28 cellular contexts compared by ENCODE assay signal in genomic region chr19:13959141-13959961, GRCh38. TPM values are rescaled to one million over a fixed set of nuclear protein-coding genes. Genes with fewer than 3 reads are reported as not detected.
DNase-seq lines count a peak whose midpoint lies in the region; ATAC-seq, FAIRE-seq and TF ChIP-seq lines count a peak whose summit lies in the region.
"Had no signal": no experiment of that assay in that cellular context is flagged by ENCODE, and none has a peak within 500 bp of the region (broad histone marks: within the 10 kb centered on the region; RNA-seq: fewer than 3 reads in every experiment).

No MANE protein-coding gene starts in this region.

- TF ChIP-seq CTCF in HepG2 (CRISPR knock-in tag; IDR thresholded peaks at IDR 0.05): no peak
- TF ChIP-seq CTCF in right lobe of liver (IDR thresholded peaks at IDR 0.05): no peak
- no peak for TF ChIP-seq CTCF in RWPE1 (conservative IDR thresholded peaks at IDR 0.05; ENCODE audit: low read depth)
- no peak for TF ChIP-seq CTCF in hepatocyte (IDR thresholded peaks at IDR 0.05; ENCODE audit: poor library complexity)
- TF ChIP-seq CTCF in CD4-positive, alpha-beta T cell (IDR thresholded peaks at IDR 0.05): no peak

- no peak for FAIRE-seq in HepG2 (lab: Jason Lieb, UNC)
- FAIRE-seq: A549, G401.6, H54, RCC 7860 had no signal

- H3K9me3 Mint-ChIP-seq in stimulated activated effector memory CD8-positive, alpha-beta T cell treated with anti-CD3 and anti-CD28 coated beads, Interleukin-12 subunit alpha, Interleukin-12 subunit beta, amount 100 ng/mL, for 72 hours: no peaks in the 10 kb centered on the region
- H3K9me3 Mint-ChIP-seq in CD4-positive, alpha-beta T cell: no peaks in the 10 kb centered on the region
- H3K9me3 Mint-ChIP-seq: CD4-positive, alpha-beta memory T cell; HFFc6; IgD-negative memory B cell; T-cell had no signal

- POLR2A ChIA-PET in HepG2 (lab: Yijun Ruan, JAX) (no interaction called here), RWPE1 (lab: Yijun Ruan, JAX; ENCODE audit: low non-redundant PET) (no interaction called here)
- POLR2A ChIA-PET in CD4-positive, alpha-beta T cell (lab: Charles Lee): interaction anchor here (0.6 kb wide), 1 partner anchor 1685 kb away, joined by 4 read pairs; no protein-coding TSS in a partner anchor

- H3K4me2 ChIP-seq in HepG2 (ENCODE audit: low read depth, low read length) (no peak overlapping the region), hepatocyte (no peak overlapping the region)
- H3K4me2 ChIP-seq: A549; BLaER1 treated with 17β-estradiol and CSF1 and Interleukin-3, amounts not matched to agents 10 nM and 100 nM had no signal

- no peaks in the 10 kb centered on the region for H3K4me1 ChIP-seq in HepG2 (ENCODE audit: insufficient read depth, low read length)
- no peaks in the 10 kb centered on the region for H3K4me1 ChIP-seq in right lobe of liver
- no peaks in the 10 kb centered on the region for H3K4me1 ChIP-seq in hepatocyte (ENCODE audit: insufficient read depth)
- H3K4me1 ChIP-seq: A549 had no signal

- peak overlapping the region; percentile 32 for H3K27ac Mint-ChIP-seq in stimulated activated effector memory CD8-positive, alpha-beta T cell treated with anti-CD3 and anti-CD28 coated beads, Interleukin-12 subunit alpha, Interleukin-12 subunit beta, amount 100 ng/mL, for 72 hours
- no peak overlapping the region for H3K27ac Mint-ChIP-seq in CD4-positive, alpha-beta T cell
- H3K27ac Mint-ChIP-seq: HFFc6, T-cell had no signal

- peaks cover 3% of the 10 kb centered on the region for H3K4me1 Mint-ChIP-seq in stimulated activated effector memory CD8-positive, alpha-beta T cell treated with anti-CD3 and anti-CD28 coated beads, Interleukin-12 subunit alpha, Interleukin-12 subunit beta, amount 100 ng/mL, for 72 hours
- H3K4me1 Mint-ChIP-seq in CD4-positive, alpha-beta T cell (ENCODE audit: low read depth): peaks cover 8% of the 10 kb centered on the region

- H4K20me1 ChIP-seq in HepG2 (ENCODE audit: insufficient read depth, low read length) (no peaks in the 10 kb centered on the region), hepatocyte (ENCODE audit: insufficient read depth, poor library complexity, severe bottlenecking) (no peaks in the 10 kb centered on the region)

- H3K9ac ChIP-seq in HepG2 (ENCODE audit: insufficient read depth, low read depth, low read length): no peak overlapping the region
- H3K9ac ChIP-seq: BLaER1 treated with 17β-estradiol and CSF1 and Interleukin-3, amounts not matched to agents 10 nM and 100 nM had no signal

- peaks cover 19 to 53% of the 10 kb centered on the region in 2 experiments; a peak in 4 of 5 replicates for H3K36me3 ChIP-seq in HepG2 (replicated peaks in 1 of 2; ENCODE audit: control insufficient read depth in 1 of 2, insufficient read depth in 2 of 2, low read length in 2 of 2)
- peaks cover 0 to 38% (median 11%) of the 10 kb centered on the region in 4 donors for H3K36me3 ChIP-seq in right lobe of liver
- H3K36me3 ChIP-seq in hepatocyte (replicated peaks; ENCODE audit: insufficient read depth, low read depth): no peaks in the 10 kb centered on the region

- H3K36me3 Mint-ChIP-seq in stimulated activated effector memory CD8-positive, alpha-beta T cell treated with anti-CD3 and anti-CD28 coated beads, Interleukin-12 subunit alpha, Interleukin-12 subunit beta, amount 100 ng/mL, for 72 hours: peaks cover 73% of the 10 kb centered on the region
- H3K36me3 Mint-ChIP-seq in CD4-positive, alpha-beta T cell (ENCODE audit: low read depth): peaks cover 52% of the 10 kb centered on the region
- H3K36me3 Mint-ChIP-seq: IgD-negative memory B cell had no signal

- ATAC-seq in HepG2 (no peak), right lobe of liver (no peak)
- ATAC-seq in stimulated activated effector memory CD8-positive, alpha-beta T cell treated with anti-CD3 and anti-CD28 coated beads, Interleukin-12 subunit alpha, Interleukin-12 subunit beta, amount 100 ng/mL, for 72 hours: no peak
- no peak for ATAC-seq in CD4-positive, alpha-beta T cell (ENCODE audit: poor library complexity)

- 98% methylated on average over 18 of the region's 41 CpGs for WGBS in HepG2 (ENCODE audit: low lambda C conversion rate)
- 70% methylated on average over 4 of the region's 41 CpGs for WGBS in right lobe of liver (ENCODE audit: insufficient coverage, low coverage, low lambda C conversion rate, missing lambda C conversion rate)
- WGBS in hepatocyte (ENCODE audit: low lambda C conversion rate, missing lambda C conversion rate): 95% methylated on average over 34 of the region's 41 CpGs

- no peak for TF ChIP-seq EP300 in HepG2 (IDR thresholded peaks at IDR 0.05; ENCODE audit: low read depth in 2 of 2, low read length in 2 of 2)
- no peak for TF ChIP-seq EP300 in HepG2 (CRISPR knock-in tag; IDR thresholded peaks at IDR 0.05; ENCODE audit: borderline replicate concordance)

- no peaks in the 10 kb centered on the region for H3K27me3 Mint-ChIP-seq in CD4-positive, alpha-beta T cell
- H3K27me3 Mint-ChIP-seq: CD4-positive, alpha-beta memory T cell; IgD-negative memory B cell; T-cell had no signal

- BruUV-seq in HepG2 (replicated peaks; lab: Mats Ljungman, UMichigan): no TSS peak

- H3K27me3 ChIP-seq in HepG2 (ENCODE audit: control insufficient read depth in 1 of 2, insufficient read depth in 2 of 2, low read length in 2 of 2): no peaks in the 10 kb centered on the region
- no peaks in the 10 kb centered on the region for H3K27me3 ChIP-seq in right lobe of liver
- no peaks in the 10 kb centered on the region for H3K27me3 ChIP-seq in hepatocyte
- no peaks in the 10 kb centered on the region for H3K27me3 ChIP-seq in CD4-positive, alpha-beta T cell (ENCODE audit: control insufficient read depth, insufficient read depth, low read length)
- H3K27me3 ChIP-seq: BLaER1 treated with 17β-estradiol and CSF1 and Interleukin-3, amounts not matched to agents 10 nM and 100 nM had no signal

- intact Hi-C loops in HepG2 (cut with micrococcal nuclease; ENCODE audit: unreplicated experiment) (no loop called here), right lobe of liver (cut with DNase I) (no loop called here)
- intact Hi-C loops in CD4-positive, alpha-beta T cell (cut with DNase I, micrococcal nuclease): no loop called here

- CTCF ChIA-PET in HepG2 (lab: Yijun Ruan, JAX; ENCODE audit: low intra/inter-chr PET ratio, low total read pairs) (no interaction called here), RWPE1 (lab: Yijun Ruan, JAX) (interaction anchor here (0.6 kb wide), 2 partner anchors 80 to 81 kb away, joined by 4 to 5 read pairs; no protein-coding TSS in a partner anchor)
- CTCF ChIA-PET in CD4-positive, alpha-beta T cell (lab: Charles Lee): interaction anchor here (0.7 to 1.6 kb wide), 6 partner anchors 44 to 94 kb away, joined by 3 to 9 read pairs (median 3); partner anchors contain the start of genes IL27RA and RFX1

- TF ChIP-seq RAD21 in HepG2 (CRISPR knock-in tag; IDR thresholded peaks at IDR 0.05): no peak

- in situ Hi-C loops in HepG2 (cut with HindIII; ENCODE audit: extremely low pct_ligation_motif_present, low pct_unique_long_range_greater_than_20kb): no loop called here

- H2AFZ ChIP-seq in HepG2 (ENCODE audit: low read length) (no peak overlapping the region), hepatocyte (no peak overlapping the region)

- H3K27ac ChIP-seq in HepG2 (ENCODE audit: extremely low read length, insufficient read depth, low read length) (no peak overlapping the region), right lobe of liver (no peak overlapping the region), RWPE1 (peak overlapping the region; percentile 33; the same call in 1 of the 2 replicates), hepatocyte (no peak overlapping the region)
- no peak overlapping the region for H3K27ac ChIP-seq in CD4-positive, alpha-beta T cell (ENCODE audit: low read depth, low read length)
- H3K27ac ChIP-seq: A549; BLaER1 treated with 17β-estradiol and CSF1 and Interleukin-3, amounts not matched to agents 10 nM and 100 nM had no signal

- DNase-seq in HepG2 (ENCODE audit: low spot score) (no peak), right lobe of liver (no peak), RWPE1 (ENCODE audit: low spot score) (no peak), hepatocyte (ENCODE audit: low spot score) (peak; percentile 3), SIG-M5 treated with dmso at 0.1 percent for 504 hours (lab: John Stamatoyannopoulos, UW; ENCODE audit: unreplicated experiment) (no peak)
- DNase-seq in stimulated activated effector memory CD8-positive, alpha-beta T cell treated with anti-CD3 and anti-CD28 coated beads, Interleukin-12 subunit alpha, Interleukin-12 subunit beta, amount 100 ng/mL, for 72 hours (ENCODE audit: low spot score in 2 of 2): no peak
- DNase-seq in CD4-positive, alpha-beta T cell: no peak
- no peak for DNase-seq in stimulated activated CD4-positive, alpha-beta T cell treated with anti-CD3 and anti-CD28 coated beads, Interleukin-2, amount 100 ng/mL, for 48 hours
- DNase-seq: AML-193; CD4-positive, alpha-beta memory T cell; COR-L47; HFFc6; NCI-H1092; NCI-H1417 treated with DMSO at 0.1 percent for 48 hours; NCI-H1694 treated with DMSO at 0.1 percent for 48 hours; NCI-H2081; NCI-H2227 treated with DMSO at 0.1 percent for 48 hours; NCI-H69; Right ventricle myocardium superior had no signal

- H3K9me2 ChIP-seq in hepatocyte (replicated peaks; ENCODE audit: insufficient read depth): no peaks in the 10 kb centered on the region

- H3K79me2 ChIP-seq in HepG2 (ENCODE audit: insufficient read depth, low read length) (no peaks in the 10 kb centered on the region), hepatocyte (peaks cover 6% of the 10 kb centered on the region)

- no peaks in the 10 kb centered on the region for H3K9me3 ChIP-seq in HepG2 (ENCODE audit: low read length)
- no peaks in the 10 kb centered on the region for H3K9me3 ChIP-seq in right lobe of liver
- H3K9me3 ChIP-seq in hepatocyte (ENCODE audit: low read depth): no peaks in the 10 kb centered on the region
- no peaks in the 10 kb centered on the region for H3K9me3 ChIP-seq in CD4-positive, alpha-beta T cell (ENCODE audit: control insufficient read depth, low read length)
- H3K9me3 ChIP-seq: A549; BLaER1 treated with 17β-estradiol and CSF1 and Interleukin-3, amounts not matched to agents 10 nM and 100 nM had no signal

- no peak overlapping the region for H3K4me3 Mint-ChIP-seq in stimulated activated effector memory CD8-positive, alpha-beta T cell treated with anti-CD3 and anti-CD28 coated beads, Interleukin-12 subunit alpha, Interleukin-12 subunit beta, amount 100 ng/mL, for 72 hours
- no peak overlapping the region for H3K4me3 Mint-ChIP-seq in CD4-positive, alpha-beta T cell
- H3K4me3 Mint-ChIP-seq: CD4-positive, alpha-beta memory T cell; HFFc6; T-cell had no signal

- no peak overlapping the region for H3K4me3 ChIP-seq in HepG2 (replicated peaks in 1 of 3; ENCODE audit: insufficient read depth in 1 of 3, low read depth in 2 of 3, low read length in 3 of 3)
- H3K4me3 ChIP-seq in right lobe of liver: no peak overlapping the region
- H3K4me3 ChIP-seq in hepatocyte: no peak overlapping the region
- H3K4me3 ChIP-seq: A549; BLaER1 treated with 17β-estradiol and CSF1 and Interleukin-3, amounts not matched to agents 10 nM and 100 nM had no signal

- TF ChIP-seq POLR2A in HepG2 (IDR thresholded peaks at IDR 0.05; ENCODE audit: insufficient read depth in 1 of 2, low read depth in 2 of 2, low read length in 2 of 2): no peak
- TF ChIP-seq POLR2A in right lobe of liver (IDR thresholded peaks at IDR 0.05): no peak

RNA-seq across cellular contexts. Expression of gene DCAF15, which starts 7.0 kb away (rescaled TPM):
- total RNA-seq in HepG2 (2016; rRNA removed; fragmentation: Illumina TruSeq; extraction: Trizol) (8.5 and 14.0 TPM in 2 replicates), right lobe of liver (1 to 10 TPM; 5.6 to 8.7 (median 7.7) TPM), hepatocyte (9.3 and 13.4 TPM in 2 replicates)
- total RNA-seq in HepG2 (2016; cell fraction: cytosol; rRNA removed; fragmentation: Illumina TruSeq; extraction: Trizol; ENCODE audit: low read depth): 11.3 and 12.1 TPM in 2 replicates
- 7.3 and 14.2 TPM in 2 replicates for total RNA-seq in HepG2 (2016; cell fraction: insoluble cytoplasmic fraction; rRNA removed; fragmentation: Illumina TruSeq; extraction: Trizol)
- total RNA-seq in HepG2 (2016; cell fraction: membrane; rRNA removed; fragmentation: Illumina TruSeq; extraction: Trizol): 13.3 and 15.4 TPM in 2 replicates
- total RNA-seq in HepG2 (2016; cell fraction: nucleus; rRNA removed; fragmentation: Illumina TruSeq; extraction: Trizol): 12.9 and 17.6 TPM in 2 replicates
- polyA plus RNA-seq in HepG2 (2011; rRNA removed) (13.5 and 13.6 TPM in 2 replicates), hepatocyte (16.4 and 19.0 TPM in 2 replicates)
- polyA plus RNA-seq in HepG2 (2011; cell fraction: cytosol; rRNA removed): 5.9 and 10.2 TPM in 2 replicates
- 69.0 and 111 TPM in 2 replicates for polyA plus RNA-seq in HepG2 (2011; cell fraction: nucleus; rRNA removed)
- polyA plus RNA-seq in HepG2 (2012): 9.5 and 10.5 TPM in 2 replicates
- polyA plus RNA-seq in HepG2 (2016; cell fraction: cytosol; fragmentation: Illumina TruSeq; extraction: Trizol; ENCODE audit: low read depth): 8.3 and 9.9 TPM in 2 replicates
- polyA plus RNA-seq in HepG2 (2016; cell fraction: insoluble cytoplasmic fraction; fragmentation: Illumina TruSeq; extraction: Trizol; ENCODE audit: low read depth): 15.3 and 20.8 TPM in 2 replicates
- polyA plus RNA-seq in HepG2 (2016; cell fraction: membrane; fragmentation: Illumina TruSeq; extraction: Trizol; ENCODE audit: low read depth): 8.6 TPM in 2 replicates
- polyA plus RNA-seq in HepG2 (2016; cell fraction: nucleus; fragmentation: Illumina TruSeq; extraction: Trizol; ENCODE audit: insufficient read depth, low read depth): 52.7 and 54.2 TPM in 2 replicates
- 18.8 and 26.1 TPM in 2 replicates for polyA minus RNA-seq in HepG2 (2011; rRNA and poly(A)+ RNA removed; ENCODE audit: low replicate concordance)
- 6.5 and 8.8 TPM in 2 replicates for polyA minus RNA-seq in HepG2 (2011; cell fraction: cytosol; rRNA and poly(A)+ RNA removed)
- polyA minus RNA-seq in HepG2 (2011; cell fraction: nucleus; rRNA and poly(A)+ RNA removed): 12.1 and 15.6 TPM in 2 replicates
- total RNA-seq in CD4-positive, alpha-beta T cell: 10 to 100 TPM; 84.9 to 85.0 TPM

RNA-seq across cellular contexts. Expression of gene PODNL1, which starts 21.1 kb away (rescaled TPM):
- not detected in 2 replicates for total RNA-seq in HepG2 (2016; rRNA removed; fragmentation: Illumina TruSeq; extraction: Trizol)
- not detected in 2 replicates for total RNA-seq in HepG2 (2016; cell fraction: cytosol; rRNA removed; fragmentation: Illumina TruSeq; extraction: Trizol; ENCODE audit: low read depth)
- not detected in 2 replicates for total RNA-seq in HepG2 (2016; cell fraction: insoluble cytoplasmic fraction; rRNA removed; fragmentation: Illumina TruSeq; extraction: Trizol)
- 0.17 TPM in 1 of 2 replicates, not detected in the other for total RNA-seq in HepG2 (2016; cell fraction: membrane; rRNA removed; fragmentation: Illumina TruSeq; extraction: Trizol)
- not detected in 2 replicates for total RNA-seq in HepG2 (2016; cell fraction: nucleus; rRNA removed; fragmentation: Illumina TruSeq; extraction: Trizol)
- 0.18 TPM in 1 of 2 replicates, not detected in the other for polyA plus RNA-seq in HepG2 (2011; rRNA removed)
- 0.15 TPM in 1 of 2 replicates, not detected in the other for polyA plus RNA-seq in HepG2 (2011; cell fraction: cytosol; rRNA removed)
- polyA plus RNA-seq in HepG2 (2011; cell fraction: nucleus; rRNA removed): 0.26 TPM in 2 replicates
- polyA plus RNA-seq in HepG2 (2012): 0.19 and 0.24 TPM in 2 replicates
- not detected in 2 replicates for polyA plus RNA-seq in HepG2 (2016; cell fraction: cytosol; fragmentation: Illumina TruSeq; extraction: Trizol; ENCODE audit: low read depth)
- not detected in 2 replicates for polyA plus RNA-seq in HepG2 (2016; cell fraction: insoluble cytoplasmic fraction; fragmentation: Illumina TruSeq; extraction: Trizol; ENCODE audit: low read depth)
- polyA plus RNA-seq in HepG2 (2016; cell fraction: membrane; fragmentation: Illumina TruSeq; extraction: Trizol; ENCODE audit: low read depth): not detected in 2 replicates
- polyA plus RNA-seq in HepG2 (2016; cell fraction: nucleus; fragmentation: Illumina TruSeq; extraction: Trizol; ENCODE audit: insufficient read depth, low read depth): not detected in 2 replicates
- polyA minus RNA-seq in HepG2 (2011; rRNA and poly(A)+ RNA removed; ENCODE audit: low replicate concordance): 0.54 TPM in 1 of 2 replicates, not detected in the other
- not detected in 2 replicates for polyA minus RNA-seq in HepG2 (2011; cell fraction: cytosol; rRNA and poly(A)+ RNA removed)
- not detected in 2 replicates for polyA minus RNA-seq in HepG2 (2011; cell fraction: nucleus; rRNA and poly(A)+ RNA removed)
- total RNA-seq in right lobe of liver: under 1 TPM in 2 of 6 experiments, not detected in 4; 0.19 to 0.33 TPM
- 0.17 TPM in 1 of 2 replicates, not detected in the other for total RNA-seq in hepatocyte
- 2.4 and 3.3 TPM in 2 replicates for polyA plus RNA-seq in hepatocyte
- not detected for total RNA-seq in CD4-positive, alpha-beta T cell
- total RNA-seq: CD4-positive, alpha-beta memory T cell; NCI-H460; SK-MEL-5 had no signal
- polyA plus RNA-seq: CD4-positive, alpha-beta memory T cell; IgD-negative memory B cell had no signal

RNA-seq across cellular contexts. Expression of gene RFX1, which starts 46.8 kb away (rescaled TPM):
- total RNA-seq in HepG2 (2016; rRNA removed; fragmentation: Illumina TruSeq; extraction: Trizol) (1.3 and 1.4 TPM in 2 replicates), right lobe of liver (1 to 10 TPM; 2.5 to 9.3 (median 5.7) TPM), hepatocyte (2.2 and 4.2 TPM in 2 replicates)
- total RNA-seq in HepG2 (2016; cell fraction: cytosol; rRNA removed; fragmentation: Illumina TruSeq; extraction: Trizol; ENCODE audit: low read depth): 0.62 and 1.0 TPM in 2 replicates
- total RNA-seq in HepG2 (2016; cell fraction: insoluble cytoplasmic fraction; rRNA removed; fragmentation: Illumina TruSeq; extraction: Trizol): 1.2 and 1.9 TPM in 2 replicates
- 1.2 and 1.6 TPM in 2 replicates for total RNA-seq in HepG2 (2016; cell fraction: membrane; rRNA removed; fragmentation: Illumina TruSeq; extraction: Trizol)
- total RNA-seq in HepG2 (2016; cell fraction: nucleus; rRNA removed; fragmentation: Illumina TruSeq; extraction: Trizol): 2.1 and 2.3 TPM in 2 replicates
- polyA plus RNA-seq in HepG2 (2011; rRNA removed) (0.56 and 1.1 TPM in 2 replicates), hepatocyte (2.4 and 4.1 TPM in 2 replicates)
- 0.14 and 0.17 TPM in 2 replicates for polyA plus RNA-seq in HepG2 (2011; cell fraction: cytosol; rRNA removed)
- polyA plus RNA-seq in HepG2 (2011; cell fraction: nucleus; rRNA removed): 5.8 and 9.2 TPM in 2 replicates
- 2.1 and 3.0 TPM in 2 replicates for polyA plus RNA-seq in HepG2 (2012)
- 0.23 and 0.45 TPM in 2 replicates for polyA plus RNA-seq in HepG2 (2016; cell fraction: cytosol; fragmentation: Illumina TruSeq; extraction: Trizol; ENCODE audit: low read depth)
- 1.9 and 3.5 TPM in 2 replicates for polyA plus RNA-seq in HepG2 (2016; cell fraction: insoluble cytoplasmic fraction; fragmentation: Illumina TruSeq; extraction: Trizol; ENCODE audit: low read depth)
- polyA plus RNA-seq in HepG2 (2016; cell fraction: membrane; fragmentation: Illumina TruSeq; extraction: Trizol; ENCODE audit: low read depth): 0.90 and 1.1 TPM in 2 replicates
- 8.9 and 9.5 TPM in 2 replicates for polyA plus RNA-seq in HepG2 (2016; cell fraction: nucleus; fragmentation: Illumina TruSeq; extraction: Trizol; ENCODE audit: insufficient read depth, low read depth)
- polyA minus RNA-seq in HepG2 (2011; rRNA and poly(A)+ RNA removed; ENCODE audit: low replicate concordance): 1.2 and 1.4 TPM in 2 replicates
- polyA minus RNA-seq in HepG2 (2011; cell fraction: cytosol; rRNA and poly(A)+ RNA removed): 1.5 and 2.4 TPM in 2 replicates
- 1.1 and 3.0 TPM in 2 replicates for polyA minus RNA-seq in HepG2 (2011; cell fraction: nucleus; rRNA and poly(A)+ RNA removed)
- 10 to 100 TPM; 14.6 to 16.3 TPM for total RNA-seq in CD4-positive, alpha-beta T cell

RNA-seq across cellular contexts. Expression of gene CC2D1A, which starts 53.4 kb away (rescaled TPM):
- total RNA-seq in HepG2 (2016; rRNA removed; fragmentation: Illumina TruSeq; extraction: Trizol) (6.4 and 9.7 TPM in 2 replicates), right lobe of liver (10 to 100 TPM; 16.5 to 29.8 (median 18.1) TPM), hepatocyte (14.8 and 20.8 TPM in 2 replicates)
- total RNA-seq in HepG2 (2016; cell fraction: cytosol; rRNA removed; fragmentation: Illumina TruSeq; extraction: Trizol; ENCODE audit: low read depth): 5.0 and 5.7 TPM in 2 replicates
- 4.7 and 10.2 TPM in 2 replicates for total RNA-seq in HepG2 (2016; cell fraction: insoluble cytoplasmic fraction; rRNA removed; fragmentation: Illumina TruSeq; extraction: Trizol)
- 5.3 and 5.8 TPM in 2 replicates for total RNA-seq in HepG2 (2016; cell fraction: membrane; rRNA removed; fragmentation: Illumina TruSeq; extraction: Trizol)
- 9.4 and 12.9 TPM in 2 replicates for total RNA-seq in HepG2 (2016; cell fraction: nucleus; rRNA removed; fragmentation: Illumina TruSeq; extraction: Trizol)
- polyA plus RNA-seq in HepG2 (2011; rRNA removed) (11.5 and 17.0 TPM in 2 replicates), hepatocyte (40.9 and 43.3 TPM in 2 replicates)
- 4.6 and 5.8 TPM in 2 replicates for polyA plus RNA-seq in HepG2 (2011; cell fraction: cytosol; rRNA removed)
- polyA plus RNA-seq in HepG2 (2011; cell fraction: nucleus; rRNA removed): 100 and 116 TPM in 2 replicates
- 16.4 and 23.4 TPM in 2 replicates for polyA plus RNA-seq in HepG2 (2012)
- 1.2 and 1.8 TPM in 2 replicates for polyA plus RNA-seq in HepG2 (2016; cell fraction: cytosol; fragmentation: Illumina TruSeq; extraction: Trizol; ENCODE audit: low read depth)
- polyA plus RNA-seq in HepG2 (2016; cell fraction: insoluble cytoplasmic fraction; fragmentation: Illumina TruSeq; extraction: Trizol; ENCODE audit: low read depth): 9.0 and 11.9 TPM in 2 replicates
- polyA plus RNA-seq in HepG2 (2016; cell fraction: membrane; fragmentation: Illumina TruSeq; extraction: Trizol; ENCODE audit: low read depth): 2.8 and 3.2 TPM in 2 replicates
- polyA plus RNA-seq in HepG2 (2016; cell fraction: nucleus; fragmentation: Illumina TruSeq; extraction: Trizol; ENCODE audit: insufficient read depth, low read depth): 55.9 and 56.2 TPM in 2 replicates
- 13.2 and 19.3 TPM in 2 replicates for polyA minus RNA-seq in HepG2 (2011; rRNA and poly(A)+ RNA removed; ENCODE audit: low replicate concordance)
- 4.7 and 6.5 TPM in 2 replicates for polyA minus RNA-seq in HepG2 (2011; cell fraction: cytosol; rRNA and poly(A)+ RNA removed)
- 20.1 and 21.6 TPM in 2 replicates for polyA minus RNA-seq in HepG2 (2011; cell fraction: nucleus; rRNA and poly(A)+ RNA removed)
- total RNA-seq in CD4-positive, alpha-beta T cell: 10 to 100 TPM; 16.4 to 16.9 TPM

RNA-seq across cellular contexts. Expression of gene BRME1, which starts 53.4 kb away (rescaled TPM):
- total RNA-seq in HepG2 (2016; rRNA removed; fragmentation: Illumina TruSeq; extraction: Trizol): 0.84 and 1.5 TPM in 2 replicates
- total RNA-seq in HepG2 (2016; cell fraction: cytosol; rRNA removed; fragmentation: Illumina TruSeq; extraction: Trizol; ENCODE audit: low read depth): 0.35 and 0.40 TPM in 2 replicates
- 1.1 TPM in 2 replicates for total RNA-seq in HepG2 (2016; cell fraction: insoluble cytoplasmic fraction; rRNA removed; fragmentation: Illumina TruSeq; extraction: Trizol)
- 0.25 and 0.69 TPM in 2 replicates for total RNA-seq in HepG2 (2016; cell fraction: membrane; rRNA removed; fragmentation: Illumina TruSeq; extraction: Trizol)
- 1.2 and 1.3 TPM in 2 replicates for total RNA-seq in HepG2 (2016; cell fraction: nucleus; rRNA removed; fragmentation: Illumina TruSeq; extraction: Trizol)
- polyA plus RNA-seq in HepG2 (2011; rRNA removed): 0.74 and 0.91 TPM in 2 replicates
- 0.55 and 0.72 TPM in 2 replicates for polyA plus RNA-seq in HepG2 (2011; cell fraction: cytosol; rRNA removed)
- 5.7 and 8.2 TPM in 2 replicates for polyA plus RNA-seq in HepG2 (2011; cell fraction: nucleus; rRNA removed)
- polyA plus RNA-seq in HepG2 (2012): 1.3 and 1.8 TPM in 2 replicates
- polyA plus RNA-seq in HepG2 (2016; cell fraction: cytosol; fragmentation: Illumina TruSeq; extraction: Trizol; ENCODE audit: low read depth): 0.09 TPM in 1 of 2 replicates, not detected in the other
- polyA plus RNA-seq in HepG2 (2016; cell fraction: insoluble cytoplasmic fraction; fragmentation: Illumina TruSeq; extraction: Trizol; ENCODE audit: low read depth): 1.1 and 1.8 TPM in 2 replicates
- polyA plus RNA-seq in HepG2 (2016; cell fraction: membrane; fragmentation: Illumina TruSeq; extraction: Trizol; ENCODE audit: low read depth): 0.23 and 0.31 TPM in 2 replicates
- 5.8 and 5.9 TPM in 2 replicates for polyA plus RNA-seq in HepG2 (2016; cell fraction: nucleus; fragmentation: Illumina TruSeq; extraction: Trizol; ENCODE audit: insufficient read depth, low read depth)
- polyA minus RNA-seq in HepG2 (2011; rRNA and poly(A)+ RNA removed; ENCODE audit: low replicate concordance): 1.2 and 5.8 TPM in 2 replicates
- 1.3 TPM in 1 of 2 replicates, not detected in the other for polyA minus RNA-seq in HepG2 (2011; cell fraction: cytosol; rRNA and poly(A)+ RNA removed)
- polyA minus RNA-seq in HepG2 (2011; cell fraction: nucleus; rRNA and poly(A)+ RNA removed): 2.2 and 2.4 TPM in 2 replicates
- 1 to 10 TPM in 4 of 6 experiments, under 1 TPM in 2; 0.34 to 3.7 (median 1.2) TPM for total RNA-seq in right lobe of liver
- total RNA-seq in hepatocyte: 2.2 and 14.4 TPM in 2 replicates
- 3.2 and 4.5 TPM in 2 replicates for polyA plus RNA-seq in hepatocyte
- total RNA-seq in CD4-positive, alpha-beta T cell: 1 to 10 TPM; 1.1 to 1.3 TPM
- polyA plus RNA-seq: IgD-negative memory B cell had no signal
